1 cellular context compared by ENCODE assay signal in the genomic region with DNA sequence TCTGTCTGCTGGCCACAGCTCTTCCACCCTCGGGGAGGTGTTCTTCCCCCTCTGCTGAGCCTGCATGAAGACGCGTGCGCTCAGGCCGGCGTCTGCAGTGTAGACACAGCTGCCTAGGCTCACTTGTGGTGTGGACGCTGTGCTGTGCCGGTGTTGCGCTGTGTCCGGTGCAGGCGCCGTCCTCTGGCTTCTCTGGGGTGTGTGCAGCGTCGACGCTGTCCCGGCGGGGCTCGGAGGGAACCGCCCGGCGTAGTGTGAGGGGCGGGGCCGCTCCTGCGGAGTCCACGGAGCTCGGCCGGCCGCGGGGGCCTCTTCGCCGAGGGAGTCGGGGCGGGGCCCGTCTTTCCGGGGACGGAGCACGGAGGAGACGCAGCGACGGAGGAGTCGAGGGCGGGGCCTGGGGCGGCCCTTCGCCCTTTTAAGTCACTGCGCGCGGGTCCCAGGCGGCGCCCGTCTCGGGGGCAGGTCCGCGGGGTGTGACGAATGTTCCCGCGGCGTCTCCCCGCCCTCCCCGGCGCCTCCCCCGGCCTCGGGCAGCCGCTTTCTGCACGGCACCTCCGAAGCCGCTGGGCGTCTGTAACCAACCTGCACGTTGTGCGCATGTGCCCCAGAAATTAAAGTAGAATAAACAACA.
A peak's percentile ranks its signal among the peaks of the same experiment; 100 is the strongest.
TF ChIP-seq lines count a peak whose summit lies in the region.

No MANE protein-coding gene starts in this region.

TF ChIP-seq in WTC11, 78 proteins besides CTCF, POLR2A, EP300 and RAD21 (continued from another document):
- TF ChIP-seq, protein P1, sequence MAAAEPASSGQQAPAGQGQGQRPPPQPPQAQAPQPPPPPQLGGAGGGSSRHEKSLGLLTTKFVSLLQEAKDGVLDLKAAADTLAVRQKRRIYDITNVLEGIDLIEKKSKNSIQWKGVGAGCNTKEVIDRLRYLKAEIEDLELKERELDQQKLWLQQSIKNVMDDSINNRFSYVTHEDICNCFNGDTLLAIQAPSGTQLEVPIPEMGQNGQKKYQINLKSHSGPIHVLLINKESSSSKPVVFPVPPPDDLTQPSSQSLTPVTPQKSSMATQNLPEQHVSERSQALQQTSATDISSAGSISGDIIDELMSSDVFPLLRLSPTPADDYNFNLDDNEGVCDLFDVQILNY (CRISPR knock-in tag; IDR thresholded peaks at IDR 0.05), result peak; percentile 40; the same call in 1 of the 2 replicates
- TF ChIP-seq KAT7 (CRISPR knock-in tag; IDR thresholded peaks at IDR 0.05; ENCODE audit: borderline replicate concordance), result 0 out of 2 replicates have a peak, but pooled peaks have one; percentile 34
- TF ChIP-seq ZNF396 (CRISPR knock-in tag; IDR thresholded peaks at IDR 0.05; ENCODE audit: borderline replicate concordance), result no peak
- TF ChIP-seq SP1 (CRISPR knock-in tag; conservative IDR thresholded peaks at IDR 0.05), result no peak
- TF ChIP-seq, protein P2, sequence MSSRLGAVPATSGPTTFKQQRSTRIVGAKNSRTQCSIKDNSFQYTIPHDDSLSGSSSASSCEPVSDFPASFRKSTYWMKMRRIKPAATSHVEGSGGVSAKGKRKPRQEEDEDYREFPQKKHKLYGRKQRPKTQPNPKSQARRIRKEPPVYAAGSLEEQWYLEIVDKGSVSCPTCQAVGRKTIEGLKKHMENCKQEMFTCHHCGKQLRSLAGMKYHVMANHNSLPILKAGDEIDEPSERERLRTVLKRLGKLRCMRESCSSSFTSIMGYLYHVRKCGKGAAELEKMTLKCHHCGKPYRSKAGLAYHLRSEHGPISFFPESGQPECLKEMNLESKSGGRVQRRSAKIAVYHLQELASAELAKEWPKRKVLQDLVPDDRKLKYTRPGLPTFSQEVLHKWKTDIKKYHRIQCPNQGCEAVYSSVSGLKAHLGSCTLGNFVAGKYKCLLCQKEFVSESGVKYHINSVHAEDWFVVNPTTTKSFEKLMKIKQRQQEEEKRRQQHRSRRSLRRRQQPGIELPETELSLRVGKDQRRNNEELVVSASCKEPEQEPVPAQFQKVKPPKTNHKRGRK (CRISPR knock-in tag; IDR thresholded peaks at IDR 0.05; ENCODE audit: borderline replicate concordance), result no peak
- TF ChIP-seq TEAD1 (CRISPR knock-in tag; IDR thresholded peaks at IDR 0.05), result no peak; the same call in none of the 2 replicates
- TF ChIP-seq RELA (CRISPR knock-in tag; IDR thresholded peaks at IDR 0.05; ENCODE audit: borderline replicate concordance), result peak; percentile 52; the same call in 1 of the 2 replicates
- TF ChIP-seq CREM (CRISPR knock-in tag; IDR thresholded peaks at IDR 0.05), result no peak
- no peak for TF ChIP-seq NFATC4 (CRISPR knock-in tag; IDR thresholded peaks at IDR 0.05)
- no peak for TF ChIP-seq MXD4 (CRISPR knock-in tag; IDR thresholded peaks at IDR 0.05; ENCODE audit: borderline replicate concordance)
- peak; percentile 35; the same call in 1 of the 2 replicates for TF ChIP-seq FOXK1 (CRISPR knock-in tag; IDR thresholded peaks at IDR 0.05)
- TF ChIP-seq ZNF671 (CRISPR knock-in tag; IDR thresholded peaks at IDR 0.05), result no peak
- TF ChIP-seq AFF4 (CRISPR knock-in tag; IDR thresholded peaks at IDR 0.05; ENCODE audit: borderline replicate concordance), result no peak
- peak; percentile 46; the same call in 1 of the 2 replicates for TF ChIP-seq USF1 (CRISPR knock-in tag; IDR thresholded peaks at IDR 0.05)
